ENCODE assay signal across 9 cellular contexts in the genomic region with DNA sequence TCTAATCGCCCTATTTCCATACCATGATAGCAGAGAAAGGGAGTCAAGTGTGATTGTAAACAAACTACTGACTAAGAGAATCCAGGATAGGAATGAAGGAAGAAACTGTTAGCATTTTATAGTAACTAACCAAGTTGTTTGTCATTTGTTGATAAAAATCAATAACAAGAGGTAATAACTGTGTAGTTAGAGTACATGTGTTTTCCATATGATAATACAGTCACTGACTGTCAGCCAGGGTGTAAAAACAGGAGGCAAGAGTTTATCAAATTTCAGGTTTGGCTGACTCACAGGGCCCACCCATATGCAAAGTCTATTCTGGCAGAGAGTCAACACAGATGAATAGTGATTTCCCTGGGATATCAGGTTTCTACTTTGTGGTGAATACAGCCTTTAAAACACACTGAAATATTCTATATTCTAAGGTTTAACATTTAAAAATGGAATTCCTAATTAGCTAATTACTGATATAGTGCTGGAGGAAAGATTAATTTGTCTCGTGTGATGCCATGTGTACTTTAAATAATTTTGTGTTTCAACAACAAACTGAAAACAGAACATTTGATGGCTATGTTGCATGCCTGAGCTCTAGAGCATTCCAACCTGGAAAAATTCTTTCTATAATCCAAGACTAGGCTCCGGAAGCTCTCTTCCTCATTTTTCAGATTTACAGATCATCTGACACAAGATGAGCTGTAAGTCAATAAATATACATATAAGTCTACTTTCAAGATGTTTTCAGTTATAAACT. TPM values are rescaled to one million over a fixed set of nuclear protein-coding genes. Genes with fewer than 3 reads are reported as not detected.
A peak's percentile ranks its signal among the peaks of the same experiment; 100 is the strongest.
DNase-seq lines count a peak whose midpoint lies in the region; FAIRE-seq and TF ChIP-seq lines count a peak whose summit lies in the region.
"Had no signal": no experiment of that assay in that cellular context is flagged by ENCODE, and none has a peak within 500 bp of the region (broad histone marks: within the 10 kb centered on the region; RNA-seq: fewer than 3 reads in every experiment).

No MANE protein-coding gene starts in this region.

- peaks cover 35% of the 10 kb centered on the region for H3K4me1 Mint-ChIP-seq in activated naive CD4-positive, alpha-beta T cell treated with anti-CD3 and anti-CD28 coated beads for 36 hours (ENCODE audit: low read depth)

- H3K4me3 Mint-ChIP-seq in activated naive CD4-positive, alpha-beta T cell treated with anti-CD3 and anti-CD28 coated beads for 36 hours = no peak overlapping the region

- DNase-seq in activated naive CD4-positive, alpha-beta T cell treated with anti-CD3 and anti-CD28 coated beads for 36 hours = peak; percentile 35
- DNase-seq in activated naive CD4-positive, alpha-beta T cell (lab: John Stamatoyannopoulos, UW) = no peak
- DNase-seq in NCI-H748 (lab: John Stamatoyannopoulos, UW; ENCODE audit: unreplicated experiment) (peak; percentile 69), epithelial cell of esophagus (ENCODE audit: low read depth) (peak; percentile 90), urothelium cell line (ENCODE audit: low spot score) (peak; percentile 51), putamen (ENCODE audit: low spot score) (no peak), GM19238 (ENCODE audit: insufficient read length, low spot score) (no peak), NCI-H2227 treated with DMSO at 0.1 percent for 48 hours (lab: John Stamatoyannopoulos, UW) (no peak)
- DNase-seq: trophoblast cell had no signal

- no peaks in the 10 kb centered on the region for H3K9me3 Mint-ChIP-seq in activated naive CD4-positive, alpha-beta T cell treated with anti-CD3 and anti-CD28 coated beads for 36 hours

- intact Hi-C loops in activated naive CD4-positive, alpha-beta T cell treated with anti-CD3 and anti-CD28 coated beads for 36 hours (cut with micrococcal nuclease) = no loop called here

- TF ChIP-seq CTCF in epithelial cell of esophagus (IDR thresholded peaks at IDR 0.05; ENCODE audit: insufficient read depth, low read depth, low read length, missing control alignments) = no peak

- CTCF ChIA-PET in activated naive CD4-positive, alpha-beta T cell treated with anti-CD3 and anti-CD28 coated beads for 36 hours (lab: Charles Lee) = interaction anchor here (0.7 to 1.5 kb wide), 6 partner anchors 10 to 987 kb away, joined by 3 to 11 read pairs (median 3); no protein-coding TSS in a partner anchor

- no peak for FAIRE-seq in urothelium cell line (lab: Jason Lieb, UNC)

- H3K27me3 Mint-ChIP-seq in activated naive CD4-positive, alpha-beta T cell treated with anti-CD3 and anti-CD28 coated beads for 36 hours (ENCODE audit: low read depth) = no peaks in the 10 kb centered on the region

- no peak overlapping the region for H3K4me3 ChIP-seq in epithelial cell of esophagus (ENCODE audit: low read length)

- H3K27ac Mint-ChIP-seq in activated naive CD4-positive, alpha-beta T cell treated with anti-CD3 and anti-CD28 coated beads for 36 hours = no peak overlapping the region

- no peaks in the 10 kb centered on the region for H3K36me3 Mint-ChIP-seq in activated naive CD4-positive, alpha-beta T cell treated with anti-CD3 and anti-CD28 coated beads for 36 hours (ENCODE audit: low read depth)

RNA-seq across cellular contexts. Expression of a gene that starts 6.0 kb away (rescaled TPM):
- total RNA-seq in activated naive CD4-positive, alpha-beta T cell treated with anti-CD3 and anti-CD28 coated beads for 36 hours = 10 to 100 TPM; 30.9 to 32.1 TPM

Comparison
In these comparisons a context has a peak if more than half of its experiments do, and no peak if none do; other contexts are left out.
1. DNase-seq: peak in activated naive CD4-positive, alpha-beta T cell treated with anti-CD3 and anti-CD28 coated beads for 36 hours (single experiment), NCI-H748 (single experiment), epithelial cell of esophagus (single experiment) and urothelium cell line (single experiment); none in activated naive CD4-positive, alpha-beta T cell (0 of 4), putamen (single experiment), GM19238 (single experiment) and NCI-H2227 treated with DMSO at 0.1 percent for 48 hours (single experiment).